Comparison of ENCODE assay signal across 8 cellular contexts in the genomic region with DNA sequence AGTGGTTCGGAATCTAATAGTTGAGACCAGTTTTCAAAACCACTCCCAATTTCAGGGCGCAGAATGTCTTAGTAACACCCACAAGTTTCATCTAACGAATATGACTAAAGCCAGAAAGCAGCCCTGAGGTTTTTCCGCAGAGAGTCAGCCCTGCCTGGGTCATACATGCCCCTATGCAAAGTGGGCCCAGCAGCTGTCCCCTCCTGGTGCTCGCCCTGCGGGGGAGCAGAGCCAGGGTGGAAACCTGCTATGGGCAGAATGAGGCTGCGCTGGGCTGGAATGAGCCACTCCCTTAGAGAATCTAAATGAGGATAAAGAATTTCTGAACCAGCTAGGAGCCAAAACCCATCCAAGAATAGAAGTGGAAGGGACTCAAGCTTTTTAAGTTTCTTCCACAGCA.
DNase-seq lines count a peak whose midpoint lies in the region; ATAC-seq and TF ChIP-seq lines count a peak whose summit lies in the region.
"Not testable (repeated sequence)": the region's sequence is repeated elsewhere in the genome, so short reads cannot be mapped to it uniquely, and the experiment has no call there.

No MANE protein-coding gene starts in this region.

- peak overlapping the region; percentile 19; the same call in 1 of the 2 replicates for H3K27ac ChIP-seq in MM.1S (ENCODE audit: low read length)
- H3K27ac ChIP-seq in foreskin keratinocyte, result not testable (repeated sequence)
- peak overlapping the region; percentile 49 to 56 for H3K27ac ChIP-seq in thoracic aorta

- not testable (repeated sequence) for H3K9me3 ChIP-seq in MM.1S (replicated peaks; ENCODE audit: insufficient read depth, low read length); thoracic aorta

- not testable (repeated sequence) for H3K36me3 ChIP-seq in MM.1S (replicated peaks; ENCODE audit: insufficient read depth, low read length); thoracic aorta

- not testable (repeated sequence) for H3K4me2 ChIP-seq in MM.1S (ENCODE audit: low read depth, low read length)

- not testable (repeated sequence) for H3K9ac ChIP-seq in MM.1S (ENCODE audit: low read length)

- not testable (repeated sequence) for H3K9me2 ChIP-seq in MM.1S (replicated peaks; ENCODE audit: insufficient read depth, low read length)

- not testable (repeated sequence) for H3F3A ChIP-seq in MM.1S (ENCODE audit: insufficient read depth, low read length)

- H3K27me3 ChIP-seq in MM.1S (replicated peaks; ENCODE audit: insufficient read depth, low read length); foreskin keratinocyte; thoracic aorta (replicated peaks; ENCODE audit: insufficient read depth): not testable (repeated sequence)

- H2AFZ ChIP-seq in MM.1S (ENCODE audit: low read length), result not testable (repeated sequence)

- ATAC-seq in GM18870 (IDR thresholded peaks at IDR 0.05; ENCODE audit: unreplicated experiment) (peak; percentile 38), GM21529 (IDR thresholded peaks at IDR 0.05; ENCODE audit: unreplicated experiment) (peak; percentile 53), HG02884 (IDR thresholded peaks at IDR 0.05; ENCODE audit: unreplicated experiment) (peak; percentile 40), foreskin keratinocyte (peak; percentile 36)
- ATAC-seq in thoracic aorta (ENCODE audit: insufficient number of reproducible peaks, low FRiP score, low read depth), result not testable (repeated sequence)

- TF ChIP-seq CTCF in MM.1S (IDR thresholded peaks at IDR 0.05; ENCODE audit: low read length); foreskin keratinocyte (conservative IDR thresholded peaks at IDR 0.05); thoracic aorta (IDR thresholded peaks at IDR 0.05): not testable (repeated sequence)

- not testable (repeated sequence) for DNase-seq in MM.1S; foreskin keratinocyte; thoracic aorta (ENCODE audit: low spot score)
- DNase-seq in activated T-cell treated with anti-CD3 and anti-CD28 coated beads for 24 hours (ENCODE audit: low read depth), result peak; percentile 23
- DNase-seq in stimulated activated CD4-positive, alpha-beta T cell treated with anti-CD3 and anti-CD28 coated beads, Interleukin-15, amount 100 ng/mL, for 48 hours (ENCODE audit: low read depth in 2 of 2), result peak; percentile 42 to 47

- not testable (repeated sequence) for H3K4me3 ChIP-seq in MM.1S (ENCODE audit: low read length)
- H3K4me3 ChIP-seq in thoracic aorta, result peak overlapping the region; percentile 45

- not testable (repeated sequence) for H4K20me1 ChIP-seq in MM.1S (ENCODE audit: insufficient read depth, low read length)

- H3K4me1 ChIP-seq in MM.1S (ENCODE audit: low read length); foreskin keratinocyte: not testable (repeated sequence)
- H3K4me1 ChIP-seq in thoracic aorta (ENCODE audit: control insufficient read depth in 1 of 2, low read depth in 2 of 2), result peaks cover 4 to 32% of the 10 kb centered on the region in 2 donors

- not testable (repeated sequence) for H3K79me2 ChIP-seq in MM.1S (ENCODE audit: low read length)
